ENCODE assay signal across 29 cellular contexts in genomic region chr21:31545036-31545435, GRCh38.
"Had no signal": no experiment of that assay in that cellular context is flagged by ENCODE, and none has a peak within 500 bp of the region (broad histone marks: within the 10 kb centered on the region; RNA-seq: fewer than 3 reads in every experiment).

No MANE protein-coding gene starts in this region.

- H3K4me1 Mint-ChIP-seq: immature natural killer cell; memory B cell; naive B cell; stimulated activated effector memory CD8-positive, alpha-beta T cell treated with anti-CD3 and anti-CD28 coated beads, Interleukin-12 subunit alpha, Interleukin-12 subunit beta, amount 100 ng/mL, for 72 hours had no signal

- FAIRE-seq: endothelial cell of umbilical vein, kidney had no signal

- H3K36me3 ChIP-seq: esophagus muscularis mucosa, thoracic aorta, tibial nerve, upper lobe of right lung, uterus had no signal

- H3K4me1 ChIP-seq: esophagus muscularis mucosa, parathyroid adenoma, tibial nerve, upper lobe of right lung, uterus had no signal

- H3K27me3 Mint-ChIP-seq: memory B cell; naive B cell; natural killer cell treated with Interleukin-12 subunit alpha and Interleukin-12 subunit beta and Interleukin-15 and Interleukin-18, amount 100 ng/mL, for 72 hours; progenitor cell of endocrine pancreas had no signal

- DNase-seq: dermis blood vessel endothelial cell; effector memory CD4-positive, alpha-beta T cell; foreskin melanocyte; glutamatergic neuron; hypothalamus; immature natural killer cell; kidney; mucosa of descending colon; naive B cell; stimulated activated CD4-positive, alpha-beta T cell treated with anti-CD3 and anti-CD28 coated beads, Interleukin-2, amount 100 ng/mL, for 24 hours; stimulated activated CD4-positive, alpha-beta T cell treated with anti-CD3 and anti-CD28 coated beads, Interleukin-4, amount 100 ng/mL, for 24 hours; stimulated activated naive CD4-positive, alpha-beta T cell treated with Interleukin-2 at 50 U/mL for 16 hours; upper lobe of right lung; uterus had no signal

- H3K9ac ChIP-seq: parathyroid adenoma had no signal

- H3K9me3 Mint-ChIP-seq: immature natural killer cell; memory B cell; mesothelial cell of epicardium; naive B cell; natural killer cell treated with Interleukin-12 subunit alpha and Interleukin-12 subunit beta and Interleukin-15 and Interleukin-18, amount 100 ng/mL, for 72 hours; neural crest cell; stimulated activated effector memory CD8-positive, alpha-beta T cell treated with anti-CD3 and anti-CD28 coated beads, Interleukin-12 subunit alpha, Interleukin-12 subunit beta, amount 100 ng/mL, for 72 hours had no signal

- H3K27ac ChIP-seq: coronary artery, esophagus muscularis mucosa, parathyroid adenoma, thoracic aorta, tibial nerve, upper lobe of right lung, uterus had no signal

- H3K27me3 ChIP-seq: tibial nerve, upper lobe of right lung, uterus had no signal

- H2AFZ ChIP-seq: parathyroid adenoma had no signal

- ATAC-seq: left lobe of liver; mucosa of descending colon; natural killer cell treated with Interleukin-12 subunit alpha and Interleukin-12 subunit beta and Interleukin-15 and Interleukin-18, amount 100 ng/mL, for 72 hours; sciatic nerve; stimulated activated effector memory CD8-positive, alpha-beta T cell treated with anti-CD3 and anti-CD28 coated beads, Interleukin-12 subunit alpha, Interleukin-12 subunit beta, amount 100 ng/mL, for 72 hours; upper lobe of right lung had no signal

- H3K9me3 ChIP-seq: esophagus muscularis mucosa, mucosa of descending colon, thoracic aorta, tibial nerve, upper lobe of right lung, uterus had no signal

- H3K4me3 Mint-ChIP-seq: immature natural killer cell; memory B cell; mesothelial cell of epicardium; naive B cell; natural killer cell treated with Interleukin-12 subunit alpha and Interleukin-12 subunit beta and Interleukin-15 and Interleukin-18, amount 100 ng/mL, for 72 hours; neural crest cell; stimulated activated effector memory CD8-positive, alpha-beta T cell treated with anti-CD3 and anti-CD28 coated beads, Interleukin-12 subunit alpha, Interleukin-12 subunit beta, amount 100 ng/mL, for 72 hours had no signal

- H3K27ac Mint-ChIP-seq: immature natural killer cell; memory B cell; mesothelial cell of epicardium; naive B cell; natural killer cell treated with Interleukin-12 subunit alpha and Interleukin-12 subunit beta and Interleukin-15 and Interleukin-18, amount 100 ng/mL, for 72 hours; progenitor cell of endocrine pancreas; stimulated activated effector memory CD8-positive, alpha-beta T cell treated with anti-CD3 and anti-CD28 coated beads, Interleukin-12 subunit alpha, Interleukin-12 subunit beta, amount 100 ng/mL, for 72 hours had no signal

- H3K79me2 ChIP-seq: parathyroid adenoma had no signal

- H3K4me3 ChIP-seq: coronary artery, esophagus muscularis mucosa, lung, mucosa of descending colon, thoracic aorta, tibial nerve, upper lobe of right lung, uterus had no signal

- H3K36me3 Mint-ChIP-seq: immature natural killer cell; memory B cell; naive B cell; natural killer cell treated with Interleukin-12 subunit alpha and Interleukin-12 subunit beta and Interleukin-15 and Interleukin-18, amount 100 ng/mL, for 72 hours; stimulated activated effector memory CD8-positive, alpha-beta T cell treated with anti-CD3 and anti-CD28 coated beads, Interleukin-12 subunit alpha, Interleukin-12 subunit beta, amount 100 ng/mL, for 72 hours had no signal
